21 cellular contexts compared by ENCODE assay signal in the genomic region with DNA sequence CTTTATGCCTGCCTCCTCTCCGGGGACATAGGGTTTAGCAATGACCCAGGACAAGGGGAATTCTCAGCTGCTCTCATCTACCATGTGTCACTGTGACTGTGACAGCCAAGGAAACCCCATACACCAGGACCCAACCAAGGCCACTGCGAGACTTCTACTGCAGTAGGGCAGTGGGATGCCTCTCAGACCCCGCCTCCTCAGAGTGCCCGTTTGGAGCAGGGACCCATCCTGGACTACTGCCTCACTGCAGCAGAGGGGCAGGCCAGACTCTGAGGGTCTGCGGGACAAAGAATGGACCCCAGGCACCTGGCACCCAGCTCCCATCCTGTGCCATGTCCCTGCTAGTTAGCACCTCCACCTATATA.
"Had no signal": no experiment of that assay in that cellular context is flagged by ENCODE, and none has a peak within 500 bp of the region (broad histone marks: within the 10 kb centered on the region; RNA-seq: fewer than 3 reads in every experiment).

No MANE protein-coding gene starts in this region.

- ATAC-seq: activated T-helper 17 cell treated with anti-CD3 and anti-CD28 coated beads, Interleukin-2, amount 50 U/mL, for 72 hours; effector memory CD8-positive, alpha-beta T cell; esophagus mucosa; left ventricle myocardium superior had no signal

- DNase-seq: activated CD8-positive, alpha-beta memory T cell treated with anti-CD3 and anti-CD28 coated beads, Interleukin-2, amount 50 U/mL, for 4 hours; activated naive CD4-positive, alpha-beta T cell treated with Interleukin-2 at 50 U/mL for 16 hours; activated naive CD8-positive, alpha-beta T cell treated with anti-CD3 and anti-CD28 coated beads for 36 hours; activated T-cell treated with anti-CD3 and anti-CD28 coated beads, Interleukin-2, amount 50 U/mL, for 24 hours; effector memory CD8-positive, alpha-beta T cell; foreskin melanocyte; glutamatergic neuron; immature natural killer cell; left ventricle myocardium superior; stimulated activated CD4-positive, alpha-beta T cell treated with anti-CD3 and anti-CD28 coated beads, Interleukin-12 subunit alpha, Interleukin-12 subunit beta, amount 100 ng/mL, for 4 hours; stimulated activated CD4-positive, alpha-beta T cell treated with anti-CD3 and anti-CD28 coated beads, Interleukin-4, amount 100 ng/mL, for 4 hours; T-helper 1 cell had no signal

- H3K36me3 ChIP-seq: breast epithelium, neural progenitor cell, prostate gland, tibial artery had no signal

- H3K4me3 Mint-ChIP-seq: activated naive CD8-positive, alpha-beta T cell treated with anti-CD3 and anti-CD28 coated beads for 36 hours; activated T-cell treated with anti-CD3 and anti-CD28 coated beads, Interleukin-2, amount 50 U/mL, for 24 hours; activated T-helper 17 cell treated with anti-CD3 and anti-CD28 coated beads, Interleukin-2, amount 50 U/mL, for 72 hours; central memory CD8-positive, alpha-beta T cell; effector memory CD8-positive, alpha-beta T cell; immature natural killer cell; neural progenitor cell; stimulated activated naive CD8-positive, alpha-beta T cell treated with anti-CD3 and anti-CD28 coated beads, Interleukin-15, Interleukin-2, amounts not matched to agents 100 ng/mL and 50 ng/mL, for 24 hours had no signal

- H3K9me3 ChIP-seq: breast epithelium, prostate gland, tibial artery had no signal

- H3K27me3 ChIP-seq: breast epithelium, hepatocyte, neural progenitor cell, tibial artery had no signal

- H3K27me3 Mint-ChIP-seq: activated naive CD8-positive, alpha-beta T cell treated with anti-CD3 and anti-CD28 coated beads for 36 hours; activated T-cell treated with anti-CD3 and anti-CD28 coated beads, Interleukin-2, amount 50 U/mL, for 24 hours; stimulated activated naive CD8-positive, alpha-beta T cell treated with anti-CD3 and anti-CD28 coated beads, Interleukin-15, Interleukin-2, amounts not matched to agents 100 ng/mL and 50 ng/mL, for 24 hours had no signal

- H3K4me3 ChIP-seq: breast epithelium, hepatocyte, neural progenitor cell, prostate gland, tibial artery had no signal

- H3K27ac ChIP-seq: breast epithelium, hepatocyte, neural progenitor cell, prostate gland, tibial artery had no signal

- H3K4me1 Mint-ChIP-seq: activated naive CD8-positive, alpha-beta T cell treated with anti-CD3 and anti-CD28 coated beads for 36 hours; activated T-helper 17 cell treated with anti-CD3 and anti-CD28 coated beads, Interleukin-2, amount 50 U/mL, for 72 hours; central memory CD8-positive, alpha-beta T cell; immature natural killer cell had no signal

- H3K9me3 Mint-ChIP-seq: activated naive CD8-positive, alpha-beta T cell treated with anti-CD3 and anti-CD28 coated beads for 36 hours; activated T-cell treated with anti-CD3 and anti-CD28 coated beads, Interleukin-2, amount 50 U/mL, for 24 hours; activated T-helper 17 cell treated with anti-CD3 and anti-CD28 coated beads, Interleukin-2, amount 50 U/mL, for 72 hours; central memory CD8-positive, alpha-beta T cell; effector memory CD8-positive, alpha-beta T cell; immature natural killer cell; neural progenitor cell; stimulated activated naive CD8-positive, alpha-beta T cell treated with anti-CD3 and anti-CD28 coated beads, Interleukin-15, Interleukin-2, amounts not matched to agents 100 ng/mL and 50 ng/mL, for 24 hours had no signal

- H3K36me3 Mint-ChIP-seq: activated naive CD8-positive, alpha-beta T cell treated with anti-CD3 and anti-CD28 coated beads for 36 hours; immature natural killer cell; neural progenitor cell had no signal

- H3K4me1 ChIP-seq: breast epithelium, neural progenitor cell, prostate gland, tibial artery had no signal

- H3K27ac Mint-ChIP-seq: activated naive CD8-positive, alpha-beta T cell treated with anti-CD3 and anti-CD28 coated beads for 36 hours; activated T-cell treated with anti-CD3 and anti-CD28 coated beads, Interleukin-2, amount 50 U/mL, for 24 hours; activated T-helper 17 cell treated with anti-CD3 and anti-CD28 coated beads, Interleukin-2, amount 50 U/mL, for 72 hours; effector memory CD8-positive, alpha-beta T cell; immature natural killer cell; neural progenitor cell; stimulated activated naive CD8-positive, alpha-beta T cell treated with anti-CD3 and anti-CD28 coated beads, Interleukin-15, Interleukin-2, amounts not matched to agents 100 ng/mL and 50 ng/mL, for 24 hours had no signal
